19 cellular contexts compared by ENCODE assay signal in genomic region chr13:101709952-101710351, GRCh38.
"Had no signal": no experiment of that assay in that cellular context is flagged by ENCODE, and none has a peak within 500 bp of the region (broad histone marks: within the 10 kb centered on the region; RNA-seq: fewer than 3 reads in every experiment).

No MANE protein-coding gene starts in this region.

- H3K36me3 Mint-ChIP-seq: activated naive CD4-positive, alpha-beta T cell treated with anti-CD3 and anti-CD28 coated beads, Interleukin-2, amount 10 ng/mL, durations not matched to agents 7 days and 5 days; naive B cell had no signal

- H3K9me3 Mint-ChIP-seq: activated CD4-positive, alpha-beta T cell treated with anti-CD3 and anti-CD28 coated beads, Interleukin-2, amount 10 ng/mL, durations not matched to agents 7 days and 5 days; activated naive CD4-positive, alpha-beta T cell treated with anti-CD3 and anti-CD28 coated beads, Interleukin-2, amount 10 ng/mL, durations not matched to agents 7 days and 5 days; activated T-cell treated with anti-CD3 and anti-CD28 coated beads, Interleukin-2, amount 50 U/mL, for 4 hours; naive B cell; neural crest cell had no signal

- H3K27me3 ChIP-seq: breast epithelium, upper lobe of right lung had no signal

- H3K4me1 Mint-ChIP-seq: neural crest cell had no signal

- DNase-seq: activated CD4-positive, alpha-beta T cell treated with anti-CD3 and anti-CD28 coated beads, Interleukin-2, amount 10 ng/mL, durations not matched to agents 7 days and 5 days; activated CD8-positive, alpha-beta T cell treated with anti-CD3 and anti-CD28 coated beads, Interleukin-2, amount 10 ng/mL, durations not matched to agents 7 days and 5 days; activated naive CD4-positive, alpha-beta T cell treated with anti-CD3 and anti-CD28 coated beads, Interleukin-2, amount 10 ng/mL, durations not matched to agents 7 days and 5 days; activated T-cell treated with anti-CD3 and anti-CD28 coated beads, Interleukin-2, amount 50 U/mL, for 4 hours; cortex of kidney; effector CD4-positive, alpha-beta T cell; mesenchymal stem cell; mucosa of descending colon; naive B cell; stimulated activated CD4-positive, alpha-beta T cell treated with anti-CD3 and anti-CD28 coated beads, Interleukin-12 subunit alpha, Interleukin-12 subunit beta, amount 100 ng/mL, for 4 hours; stimulated activated CD4-positive, alpha-beta T cell treated with anti-CD3 and anti-CD28 coated beads, Interleukin-1b, Interleukin-23, amount 100 ng/mL, for 48 hours; stimulated activated CD8-positive, alpha-beta memory T cell treated with anti-CD3 and anti-CD28 coated beads, Interleukin-4, amount 100 ng/mL, for 48 hours; stimulated activated naive CD4-positive, alpha-beta T cell; upper lobe of right lung had no signal

- H3K9me3 ChIP-seq: breast epithelium, mucosa of descending colon, upper lobe of right lung had no signal

- H3K27ac Mint-ChIP-seq: activated CD4-positive, alpha-beta T cell treated with anti-CD3 and anti-CD28 coated beads, Interleukin-2, amount 10 ng/mL, durations not matched to agents 7 days and 5 days; activated CD8-positive, alpha-beta T cell treated with anti-CD3 and anti-CD28 coated beads, Interleukin-2, amount 10 ng/mL, durations not matched to agents 7 days and 5 days; activated naive CD4-positive, alpha-beta T cell treated with anti-CD3 and anti-CD28 coated beads, Interleukin-2, amount 10 ng/mL, durations not matched to agents 7 days and 5 days; naive B cell; progenitor cell of endocrine pancreas had no signal

- H3K27ac ChIP-seq: breast epithelium, upper lobe of right lung had no signal

- H3K27me3 Mint-ChIP-seq: activated CD4-positive, alpha-beta T cell treated with anti-CD3 and anti-CD28 coated beads, Interleukin-2, amount 10 ng/mL, durations not matched to agents 7 days and 5 days; activated naive CD4-positive, alpha-beta T cell treated with anti-CD3 and anti-CD28 coated beads, Interleukin-2, amount 10 ng/mL, durations not matched to agents 7 days and 5 days had no signal

- H3K4me3 ChIP-seq: breast epithelium, mucosa of descending colon, upper lobe of right lung had no signal

- ATAC-seq: activated CD4-positive, CD25-positive, alpha-beta regulatory T cell treated with anti-CD3 and anti-CD28 coated beads, Interleukin-2, amount 50 U/mL, for 24 hours; activated CD8-positive, alpha-beta T cell treated with anti-CD3 and anti-CD28 coated beads, Interleukin-2, amount 10 ng/mL, durations not matched to agents 7 days and 5 days; activated T-cell treated with anti-CD3 and anti-CD28 coated beads, Interleukin-2, amount 50 U/mL, for 4 hours; esophagus mucosa; mucosa of descending colon; upper lobe of right lung had no signal

- H3K4me1 ChIP-seq: breast epithelium, upper lobe of right lung had no signal

- H3K36me3 ChIP-seq: breast epithelium, upper lobe of right lung had no signal

- H3K4me3 Mint-ChIP-seq: activated CD4-positive, alpha-beta T cell treated with anti-CD3 and anti-CD28 coated beads, Interleukin-2, amount 10 ng/mL, durations not matched to agents 7 days and 5 days; activated CD8-positive, alpha-beta T cell treated with anti-CD3 and anti-CD28 coated beads, Interleukin-2, amount 10 ng/mL, durations not matched to agents 7 days and 5 days; activated naive CD4-positive, alpha-beta T cell treated with anti-CD3 and anti-CD28 coated beads, Interleukin-2, amount 10 ng/mL, durations not matched to agents 7 days and 5 days; activated T-cell treated with anti-CD3 and anti-CD28 coated beads, Interleukin-2, amount 50 U/mL, for 4 hours; naive B cell; neural crest cell had no signal
